Comparison of ENCODE assay signal across 9 cellular contexts in genomic region chrX:31213941-31214340, GRCh38.
DNase-seq lines count a peak whose midpoint lies in the region; ATAC-seq and TF ChIP-seq lines count a peak whose summit lies in the region.
"Had no signal": no experiment of that assay in that cellular context is flagged by ENCODE, and none has a peak within 500 bp of the region (broad histone marks: within the 10 kb centered on the region; RNA-seq: fewer than 3 reads in every experiment).

No MANE protein-coding gene starts in this region.

- no peaks in the 10 kb centered on the region for H3K27me3 ChIP-seq in mammary epithelial cell (ENCODE audit: insufficient read depth, low read length)

- H3K9me3 Mint-ChIP-seq in neural crest cell, result peaks cover 11% of the 10 kb centered on the region

- H3K27me3 Mint-ChIP-seq in neural crest cell (ENCODE audit: low read depth), result no peaks in the 10 kb centered on the region

- H3K79me2 ChIP-seq in mammary epithelial cell (ENCODE audit: insufficient read depth, low read length), result peaks cover 5% of the 10 kb centered on the region

- peak overlapping the region; percentile 31 for H3K27ac ChIP-seq in mammary epithelial cell (ENCODE audit: insufficient read depth, low read depth, low read length)

- no TSS peak for BruUV-seq in mammary epithelial cell (replicated peaks; lab: Mats Ljungman, UMichigan)

- no peak overlapping the region for H3K4me2 ChIP-seq in mammary epithelial cell (ENCODE audit: insufficient read depth, low read depth, low read length)

- H3K4me1 Mint-ChIP-seq in neural crest cell, result peaks cover 11% of the 10 kb centered on the region

- H3K9me3 ChIP-seq in mammary epithelial cell (replicated peaks; ENCODE audit: insufficient read depth, low read length), result no peaks in the 10 kb centered on the region

- no peak overlapping the region for H3K4me3 Mint-ChIP-seq in neural crest cell

- dilution Hi-C loops in mammary epithelial cell (cut with HindIII; ENCODE audit: low sequenced_read_pairs), result no loop called here

- no peak overlapping the region for H3K4me3 ChIP-seq in mammary epithelial cell (replicated peaks in 1 of 3; ENCODE audit: insufficient read depth in 1 of 3, low read depth in 2 of 3, low read length in 3 of 3)
- H3K4me3 ChIP-seq: lung had no signal

- H3K36me3 ChIP-seq in mammary epithelial cell (ENCODE audit: insufficient read depth, low read length), result no peaks in the 10 kb centered on the region

- H2AFZ ChIP-seq in mammary epithelial cell (ENCODE audit: low read depth, low read length), result no peak overlapping the region

- H3K9ac ChIP-seq in mammary epithelial cell (ENCODE audit: insufficient read depth, low read length), result no peak overlapping the region

- H3K27ac Mint-ChIP-seq in neural crest cell (ENCODE audit: unreplicated experiment), result no peak overlapping the region

- intact Hi-C loops in mammary epithelial cell (cut with micrococcal nuclease), result loop anchor here (1.0 to 5.0 kb wide), 6 partner anchors 52 to 444 kb away; no protein-coding TSS in a partner anchor

- no peaks in the 10 kb centered on the region for H4K20me1 ChIP-seq in mammary epithelial cell (ENCODE audit: insufficient read depth, low read length)

- in situ Hi-C loops in mammary epithelial cell (cut with MboI; ENCODE audit: low sequenced_read_pairs in 2 of 2), result loop anchor here in 1 of 2 donors (25.0 kb wide), 1 partner anchor 448 kb away; no protein-coding TSS in a partner anchor

- peaks cover 9% of the 10 kb centered on the region for H3K36me3 Mint-ChIP-seq in neural crest cell (ENCODE audit: low read depth)

- peaks cover 22% of the 10 kb centered on the region for H3K4me1 ChIP-seq in mammary epithelial cell (ENCODE audit: insufficient read depth, low read length)

- CTCF ChIA-PET in mammary epithelial cell (lab: Charles Lee; ENCODE audit: low non-redundant PET), result interaction anchor here (0.7 kb wide), 1 partner anchor 365 kb away, joined by 4 read pairs; no protein-coding TSS in a partner anchor

- TF ChIP-seq CTCF in mammary epithelial cell (conservative IDR thresholded peaks at IDR 0.05 in 1 of 2, IDR thresholded peaks at IDR 0.05 in 1 of 2; ENCODE audit: extremely low read depth in 1 of 2, insufficient read depth in 1 of 2, low read depth in 1 of 2, low read length in 2 of 2), result peak; percentile 74 to 81
- TF ChIP-seq CTCF in neural crest cell (conservative IDR thresholded peaks at IDR 0.05), result peak; percentile 59

- ATAC-seq in HG03565 (IDR thresholded peaks at IDR 0.05; ENCODE audit: unreplicated experiment) (peak; percentile 45), GM19467 (IDR thresholded peaks at IDR 0.05; ENCODE audit: unreplicated experiment) (no peak)

- DNase-seq in DMS 273 (lab: John Stamatoyannopoulos, UW; ENCODE audit: unreplicated experiment) (peak; percentile 43), DMS 273 treated with DMSO at 0.1 percent for 48 hours (lab: John Stamatoyannopoulos, UW) (no peak), mammary epithelial cell (peak; percentile 32), neural crest cell (ENCODE audit: low read depth, low spot score) (no peak), T-helper 9 cell (no peak), Kasumi-1 (lab: John Stamatoyannopoulos, UW) (no peak)

Comparison
In these comparisons a context has a peak if more than half of its experiments do, and no peak if none do; other contexts are left out.
1. DNase-seq: peak in DMS 273 (single experiment) and mammary epithelial cell (single experiment); none in DMS 273 treated with DMSO at 0.1 percent for 48 hours (single experiment), neural crest cell (single experiment), T-helper 9 cell (single experiment) and Kasumi-1 (0 of 2).